ENCODE assay signal across 1 cellular context in the genomic region with DNA sequence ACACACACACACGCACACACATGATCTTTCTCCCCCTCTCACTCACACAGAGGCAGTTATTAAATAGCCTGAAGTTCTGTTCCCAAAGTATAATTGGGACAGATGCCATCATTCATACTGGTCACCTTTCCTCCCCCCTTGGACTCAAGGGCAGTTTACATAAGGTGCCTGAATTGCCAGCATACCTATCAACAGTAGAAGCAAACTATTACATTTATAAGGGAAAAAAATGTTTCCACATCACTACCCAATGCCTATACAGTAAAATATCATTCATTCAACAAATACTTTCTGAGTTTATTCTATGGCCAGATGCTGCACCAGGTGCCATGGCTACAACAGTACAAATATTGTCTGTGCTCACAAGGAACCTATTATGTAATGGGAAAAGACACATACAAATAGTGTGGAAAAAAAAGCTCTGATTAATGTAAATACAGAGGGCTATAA.
TF ChIP-seq lines count a peak whose summit lies in the region.

No MANE protein-coding gene starts in this region.

TF ChIP-seq in HepG2, 621 proteins besides CTCF, POLR2A, EP300 and RAD21 (continued from another document and continues in another):
- TF ChIP-seq, protein P1, sequence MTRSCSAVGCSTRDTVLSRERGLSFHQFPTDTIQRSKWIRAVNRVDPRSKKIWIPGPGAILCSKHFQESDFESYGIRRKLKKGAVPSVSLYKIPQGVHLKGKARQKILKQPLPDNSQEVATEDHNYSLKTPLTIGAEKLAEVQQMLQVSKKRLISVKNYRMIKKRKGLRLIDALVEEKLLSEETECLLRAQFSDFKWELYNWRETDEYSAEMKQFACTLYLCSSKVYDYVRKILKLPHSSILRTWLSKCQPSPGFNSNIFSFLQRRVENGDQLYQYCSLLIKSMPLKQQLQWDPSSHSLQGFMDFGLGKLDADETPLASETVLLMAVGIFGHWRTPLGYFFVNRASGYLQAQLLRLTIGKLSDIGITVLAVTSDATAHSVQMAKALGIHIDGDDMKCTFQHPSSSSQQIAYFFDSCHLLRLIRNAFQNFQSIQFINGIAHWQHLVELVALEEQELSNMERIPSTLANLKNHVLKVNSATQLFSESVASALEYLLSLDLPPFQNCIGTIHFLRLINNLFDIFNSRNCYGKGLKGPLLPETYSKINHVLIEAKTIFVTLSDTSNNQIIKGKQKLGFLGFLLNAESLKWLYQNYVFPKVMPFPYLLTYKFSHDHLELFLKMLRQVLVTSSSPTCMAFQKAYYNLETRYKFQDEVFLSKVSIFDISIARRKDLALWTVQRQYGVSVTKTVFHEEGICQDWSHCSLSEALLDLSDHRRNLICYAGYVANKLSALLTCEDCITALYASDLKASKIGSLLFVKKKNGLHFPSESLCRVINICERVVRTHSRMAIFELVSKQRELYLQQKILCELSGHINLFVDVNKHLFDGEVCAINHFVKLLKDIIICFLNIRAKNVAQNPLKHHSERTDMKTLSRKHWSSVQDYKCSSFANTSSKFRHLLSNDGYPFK (CRISPR knock-in tag; IDR thresholded peaks at IDR 0.05; ENCODE audit: borderline replicate concordance): no peak
- TF ChIP-seq NFYC (CRISPR knock-in tag; IDR thresholded peaks at IDR 0.05): no peak
- TF ChIP-seq, protein P2, sequence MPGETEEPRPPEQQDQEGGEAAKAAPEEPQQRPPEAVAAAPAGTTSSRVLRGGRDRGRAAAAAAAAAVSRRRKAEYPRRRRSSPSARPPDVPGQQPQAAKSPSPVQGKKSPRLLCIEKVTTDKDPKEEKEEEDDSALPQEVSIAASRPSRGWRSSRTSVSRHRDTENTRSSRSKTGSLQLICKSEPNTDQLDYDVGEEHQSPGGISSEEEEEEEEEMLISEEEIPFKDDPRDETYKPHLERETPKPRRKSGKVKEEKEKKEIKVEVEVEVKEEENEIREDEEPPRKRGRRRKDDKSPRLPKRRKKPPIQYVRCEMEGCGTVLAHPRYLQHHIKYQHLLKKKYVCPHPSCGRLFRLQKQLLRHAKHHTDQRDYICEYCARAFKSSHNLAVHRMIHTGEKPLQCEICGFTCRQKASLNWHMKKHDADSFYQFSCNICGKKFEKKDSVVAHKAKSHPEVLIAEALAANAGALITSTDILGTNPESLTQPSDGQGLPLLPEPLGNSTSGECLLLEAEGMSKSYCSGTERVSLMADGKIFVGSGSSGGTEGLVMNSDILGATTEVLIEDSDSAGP (CRISPR knock-in tag; IDR thresholded peaks at IDR 0.05; ENCODE audit: borderline replicate concordance): no peak
- TF ChIP-seq MIER3 (CRISPR knock-in tag; IDR thresholded peaks at IDR 0.05; ENCODE audit: borderline replicate concordance): no peak
- TF ChIP-seq NCOA2 (CRISPR knock-in tag; IDR thresholded peaks at IDR 0.05): no peak
- no peak for TF ChIP-seq ZSCAN22 (CRISPR knock-in tag; IDR thresholded peaks at IDR 0.05)
- TF ChIP-seq, protein P3, sequence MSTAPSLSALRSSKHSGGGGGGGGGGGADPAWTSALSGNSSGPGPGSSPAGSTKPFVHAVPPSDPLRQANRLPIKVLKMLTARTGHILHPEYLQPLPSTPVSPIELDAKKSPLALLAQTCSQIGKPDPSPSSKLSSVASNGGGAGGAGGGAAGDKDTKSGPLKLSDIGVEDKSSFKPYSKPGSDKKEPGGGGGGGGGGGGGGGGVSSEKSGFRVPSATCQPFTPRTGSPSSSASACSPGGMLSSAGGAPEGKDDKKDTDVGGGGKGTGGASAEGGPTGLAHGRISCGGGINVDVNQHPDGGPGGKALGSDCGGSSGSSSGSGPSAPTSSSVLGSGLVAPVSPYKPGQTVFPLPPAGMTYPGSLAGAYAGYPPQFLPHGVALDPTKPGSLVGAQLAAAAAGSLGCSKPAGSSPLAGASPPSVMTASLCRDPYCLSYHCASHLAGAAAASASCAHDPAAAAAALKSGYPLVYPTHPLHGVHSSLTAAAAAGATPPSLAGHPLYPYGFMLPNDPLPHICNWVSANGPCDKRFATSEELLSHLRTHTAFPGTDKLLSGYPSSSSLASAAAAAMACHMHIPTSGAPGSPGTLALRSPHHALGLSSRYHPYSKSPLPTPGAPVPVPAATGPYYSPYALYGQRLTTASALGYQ (CRISPR knock-in tag; IDR thresholded peaks at IDR 0.05): no peak
- TF ChIP-seq TGIF2 (CRISPR knock-in tag; IDR thresholded peaks at IDR 0.05): no peak
- TF ChIP-seq ZNF253 (CRISPR knock-in tag; IDR thresholded peaks at IDR 0.05; ENCODE audit: borderline replicate concordance): no peak
- no peak for TF ChIP-seq ZNF777 (CRISPR knock-in tag; IDR thresholded peaks at IDR 0.05)
- TF ChIP-seq, protein P4, sequence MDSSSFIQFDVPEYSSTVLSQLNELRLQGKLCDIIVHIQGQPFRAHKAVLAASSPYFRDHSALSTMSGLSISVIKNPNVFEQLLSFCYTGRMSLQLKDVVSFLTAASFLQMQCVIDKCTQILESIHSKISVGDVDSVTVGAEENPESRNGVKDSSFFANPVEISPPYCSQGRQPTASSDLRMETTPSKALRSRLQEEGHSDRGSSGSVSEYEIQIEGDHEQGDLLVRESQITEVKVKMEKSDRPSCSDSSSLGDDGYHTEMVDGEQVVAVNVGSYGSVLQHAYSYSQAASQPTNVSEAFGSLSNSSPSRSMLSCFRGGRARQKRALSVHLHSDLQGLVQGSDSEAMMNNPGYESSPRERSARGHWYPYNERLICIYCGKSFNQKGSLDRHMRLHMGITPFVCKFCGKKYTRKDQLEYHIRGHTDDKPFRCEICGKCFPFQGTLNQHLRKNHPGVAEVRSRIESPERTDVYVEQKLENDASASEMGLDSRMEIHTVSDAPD (CRISPR knock-in tag; IDR thresholded peaks at IDR 0.05): 0 out of 2 replicates have a peak, but pooled peaks have one; percentile 46
- TF ChIP-seq ZNF747 (CRISPR knock-in tag; IDR thresholded peaks at IDR 0.05; ENCODE audit: borderline replicate concordance): no peak
- TF ChIP-seq, protein P5, sequence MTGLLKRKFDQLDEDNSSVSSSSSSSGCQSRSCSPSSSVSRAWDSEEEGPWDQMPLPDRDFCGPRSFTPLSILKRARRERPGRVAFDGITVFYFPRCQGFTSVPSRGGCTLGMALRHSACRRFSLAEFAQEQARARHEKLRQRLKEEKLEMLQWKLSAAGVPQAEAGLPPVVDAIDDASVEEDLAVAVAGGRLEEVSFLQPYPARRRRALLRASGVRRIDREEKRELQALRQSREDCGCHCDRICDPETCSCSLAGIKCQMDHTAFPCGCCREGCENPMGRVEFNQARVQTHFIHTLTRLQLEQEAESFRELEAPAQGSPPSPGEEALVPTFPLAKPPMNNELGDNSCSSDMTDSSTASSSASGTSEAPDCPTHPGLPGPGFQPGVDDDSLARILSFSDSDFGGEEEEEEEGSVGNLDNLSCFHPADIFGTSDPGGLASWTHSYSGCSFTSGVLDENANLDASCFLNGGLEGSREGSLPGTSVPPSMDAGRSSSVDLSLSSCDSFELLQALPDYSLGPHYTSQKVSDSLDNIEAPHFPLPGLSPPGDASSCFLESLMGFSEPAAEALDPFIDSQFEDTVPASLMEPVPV (CRISPR knock-in tag; IDR thresholded peaks at IDR 0.05): no peak
- peak; percentile 32 for TF ChIP-seq FOXA3 (CRISPR knock-in tag; IDR thresholded peaks at IDR 0.05)
- no peak for TF ChIP-seq ZNF44 (CRISPR knock-in tag; IDR thresholded peaks at IDR 0.05)
- TF ChIP-seq, protein P6, sequence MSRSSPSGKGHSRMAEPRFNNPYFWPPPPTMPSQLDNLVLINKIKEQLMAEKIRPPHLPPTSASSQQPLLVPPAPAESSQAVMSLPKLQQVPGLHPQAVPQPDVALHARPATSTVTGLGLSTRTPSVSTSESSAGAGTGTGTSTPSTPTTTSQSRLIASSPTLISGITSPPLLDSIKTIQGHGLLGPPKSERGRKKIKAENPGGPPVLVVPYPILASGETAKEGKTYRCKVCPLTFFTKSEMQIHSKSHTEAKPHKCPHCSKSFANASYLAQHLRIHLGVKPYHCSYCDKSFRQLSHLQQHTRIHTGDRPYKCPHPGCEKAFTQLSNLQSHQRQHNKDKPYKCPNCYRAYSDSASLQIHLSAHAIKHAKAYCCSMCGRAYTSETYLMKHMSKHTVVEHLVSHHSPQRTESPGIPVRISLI (CRISPR knock-in tag; IDR thresholded peaks at IDR 0.05; ENCODE audit: borderline replicate concordance): peak; percentile 82; the same call in 1 of the 2 replicates
- TF ChIP-seq, protein P7, sequence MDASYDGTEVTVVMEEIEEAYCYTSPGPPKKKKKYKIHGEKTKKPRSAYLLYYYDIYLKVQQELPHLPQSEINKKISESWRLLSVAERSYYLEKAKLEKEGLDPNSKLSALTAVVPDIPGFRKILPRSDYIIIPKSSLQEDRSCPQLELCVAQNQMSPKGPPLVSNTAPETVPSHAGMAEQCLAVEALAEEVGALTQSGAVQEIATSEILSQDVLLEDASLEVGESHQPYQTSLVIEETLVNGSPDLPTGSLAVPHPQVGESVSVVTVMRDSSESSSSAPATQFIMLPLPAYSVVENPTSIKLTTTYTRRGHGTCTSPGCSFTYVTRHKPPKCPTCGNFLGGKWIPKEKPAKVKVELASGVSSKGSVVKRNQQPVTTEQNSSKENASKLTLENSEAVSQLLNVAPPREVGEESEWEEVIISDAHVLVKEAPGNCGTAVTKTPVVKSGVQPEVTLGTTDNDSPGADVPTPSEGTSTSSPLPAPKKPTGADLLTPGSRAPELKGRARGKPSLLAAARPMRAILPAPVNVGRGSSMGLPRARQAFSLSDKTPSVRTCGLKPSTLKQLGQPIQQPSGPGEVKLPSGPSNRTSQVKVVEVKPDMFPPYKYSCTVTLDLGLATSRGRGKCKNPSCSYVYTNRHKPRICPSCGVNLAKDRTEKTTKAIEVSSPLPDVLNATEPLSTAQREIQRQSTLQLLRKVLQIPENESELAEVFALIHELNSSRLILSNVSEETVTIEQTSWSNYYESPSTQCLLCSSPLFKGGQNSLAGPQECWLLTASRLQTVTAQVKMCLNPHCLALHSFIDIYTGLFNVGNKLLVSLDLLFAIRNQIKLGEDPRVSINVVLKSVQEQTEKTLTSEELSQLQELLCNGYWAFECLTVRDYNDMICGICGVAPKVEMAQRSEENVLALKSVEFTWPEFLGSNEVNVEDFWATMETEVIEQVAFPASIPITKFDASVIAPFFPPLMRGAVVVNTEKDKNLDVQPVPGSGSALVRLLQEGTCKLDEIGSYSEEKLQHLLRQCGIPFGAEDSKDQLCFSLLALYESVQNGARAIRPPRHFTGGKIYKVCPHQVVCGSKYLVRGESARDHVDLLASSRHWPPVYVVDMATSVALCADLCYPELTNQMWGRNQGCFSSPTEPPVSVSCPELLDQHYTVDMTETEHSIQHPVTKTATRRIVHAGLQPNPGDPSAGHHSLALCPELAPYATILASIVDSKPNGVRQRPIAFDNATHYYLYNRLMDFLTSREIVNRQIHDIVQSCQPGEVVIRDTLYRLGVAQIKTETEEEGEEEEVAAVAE (CRISPR knock-in tag; IDR thresholded peaks at IDR 0.05; ENCODE audit: borderline replicate concordance): no peak
- TF ChIP-seq CC2D1A (CRISPR knock-in tag; IDR thresholded peaks at IDR 0.05): no peak
- TF ChIP-seq, protein P8, sequence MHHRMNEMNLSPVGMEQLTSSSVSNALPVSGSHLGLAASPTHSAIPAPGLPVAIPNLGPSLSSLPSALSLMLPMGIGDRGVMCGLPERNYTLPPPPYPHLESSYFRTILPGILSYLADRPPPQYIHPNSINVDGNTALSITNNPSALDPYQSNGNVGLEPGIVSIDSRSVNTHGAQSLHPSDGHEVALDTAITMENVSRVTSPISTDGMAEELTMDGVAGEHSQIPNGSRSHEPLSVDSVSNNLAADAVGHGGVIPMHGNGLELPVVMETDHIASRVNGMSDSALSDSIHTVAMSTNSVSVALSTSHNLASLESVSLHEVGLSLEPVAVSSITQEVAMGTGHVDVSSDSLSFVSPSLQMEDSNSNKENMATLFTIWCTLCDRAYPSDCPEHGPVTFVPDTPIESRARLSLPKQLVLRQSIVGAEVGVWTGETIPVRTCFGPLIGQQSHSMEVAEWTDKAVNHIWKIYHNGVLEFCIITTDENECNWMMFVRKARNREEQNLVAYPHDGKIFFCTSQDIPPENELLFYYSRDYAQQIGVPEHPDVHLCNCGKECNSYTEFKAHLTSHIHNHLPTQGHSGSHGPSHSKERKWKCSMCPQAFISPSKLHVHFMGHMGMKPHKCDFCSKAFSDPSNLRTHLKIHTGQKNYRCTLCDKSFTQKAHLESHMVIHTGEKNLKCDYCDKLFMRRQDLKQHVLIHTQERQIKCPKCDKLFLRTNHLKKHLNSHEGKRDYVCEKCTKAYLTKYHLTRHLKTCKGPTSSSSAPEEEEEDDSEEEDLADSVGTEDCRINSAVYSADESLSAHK (CRISPR knock-in tag; IDR thresholded peaks at IDR 0.05; ENCODE audit: borderline replicate concordance): no peak
- TF ChIP-seq, protein P9, sequence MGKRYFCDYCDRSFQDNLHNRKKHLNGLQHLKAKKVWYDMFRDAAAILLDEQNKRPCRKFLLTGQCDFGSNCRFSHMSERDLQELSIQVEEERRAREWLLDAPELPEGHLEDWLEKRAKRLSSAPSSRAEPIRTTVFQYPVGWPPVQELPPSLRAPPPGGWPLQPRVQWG (CRISPR knock-in tag; IDR thresholded peaks at IDR 0.05; ENCODE audit: borderline replicate concordance, low read depth): no peak
- no peak for TF ChIP-seq HNRNPUL1 (IDR thresholded peaks at IDR 0.05; ENCODE audit: low read depth, low read length)
- TF ChIP-seq, protein P10, sequence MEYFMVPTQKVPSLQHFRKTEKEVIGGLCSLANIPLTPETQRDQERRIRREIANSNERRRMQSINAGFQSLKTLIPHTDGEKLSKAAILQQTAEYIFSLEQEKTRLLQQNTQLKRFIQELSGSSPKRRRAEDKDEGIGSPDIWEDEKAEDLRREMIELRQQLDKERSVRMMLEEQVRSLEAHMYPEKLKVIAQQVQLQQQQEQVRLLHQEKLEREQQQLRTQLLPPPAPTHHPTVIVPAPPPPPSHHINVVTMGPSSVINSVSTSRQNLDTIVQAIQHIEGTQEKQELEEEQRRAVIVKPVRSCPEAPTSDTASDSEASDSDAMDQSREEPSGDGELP (IDR thresholded peaks at IDR 0.05; ENCODE audit: borderline replicate concordance, low read depth): peak; percentile 36; the same call in 1 of the 2 replicates
- TF ChIP-seq ZNF33B (CRISPR knock-in tag; IDR thresholded peaks at IDR 0.05): no peak
- TF ChIP-seq SALL1 (CRISPR knock-in tag; IDR thresholded peaks at IDR 0.05): peak; percentile 19; the same call in 1 of the 2 replicates
- peak; percentile 67; the same call in 1 of the 2 replicates for TF ChIP-seq NCOR1 (IDR thresholded peaks at IDR 0.05; ENCODE audit: borderline replicate concordance, low read length)
- no peak for TF ChIP-seq ISX (CRISPR knock-in tag; conservative IDR thresholded peaks at IDR 0.05)
- TF ChIP-seq KAT2B (IDR thresholded peaks at IDR 0.05; ENCODE audit: borderline replicate concordance, low read depth, low read length): no peak
- TF ChIP-seq RELA (CRISPR knock-in tag; IDR thresholded peaks at IDR 0.05): no peak
- TF ChIP-seq STAG1 (CRISPR knock-in tag; IDR thresholded peaks at IDR 0.05): no peak
- no peak for TF ChIP-seq ETV5 (CRISPR knock-in tag; IDR thresholded peaks at IDR 0.05; ENCODE audit: borderline replicate concordance)
- no peak for TF ChIP-seq ARNT (IDR thresholded peaks at IDR 0.05)
